ENCODE assay signal across 8 cellular contexts in genomic region chr15:39934415-39935044, GRCh38. TPM values are rescaled to one million over a fixed set of nuclear protein-coding genes. Genes with fewer than 3 reads are reported as not detected.
DNase-seq lines count a peak whose midpoint lies in the region; ATAC-seq and TF ChIP-seq lines count a peak whose summit lies in the region.

No MANE protein-coding gene starts in this region.

- CTCF ChIA-PET in OCI-LY7 (lab: Charles Lee; ENCODE audit: unreplicated experiment) = no interaction called here

- peak; percentile 8 for DNase-seq in activated CD4-positive, alpha-beta T cell treated with anti-CD3 and anti-CD28 coated beads for 48 hours
- no peak for DNase-seq in activated CD4-positive, alpha-beta T cell treated with anti-CD3 and anti-CD28 coated beads, Interleukin-2, amount 50 U/mL, for 4 hours
- no peak for DNase-seq in OCI-LY7 (ENCODE audit: low spot score)
- DNase-seq in choroid plexus epithelial cell (ENCODE audit: low read depth) = peak; percentile 40
- no peak for DNase-seq in lung (ENCODE audit: low spot score)
- no peak for DNase-seq in thyroid gland
- DNase-seq in NCI-H146 treated with DMSO at 0.1 percent for 48 hours (lab: John Stamatoyannopoulos, UW; ENCODE audit: unreplicated experiment) = no peak

- H3K79me2 ChIP-seq in OCI-LY7 (ENCODE audit: insufficient read depth, low read depth, low read length) = no peaks in the 10 kb centered on the region

- H3K4me2 ChIP-seq in OCI-LY7 (ENCODE audit: low read length) = peak overlapping the region; percentile 79

- TF ChIP-seq CTCF in OCI-LY7 (conservative IDR thresholded peaks at IDR 0.05; ENCODE audit: low read length) = no peak
- no peak for TF ChIP-seq CTCF in choroid plexus epithelial cell (conservative IDR thresholded peaks at IDR 0.05; ENCODE audit: low read depth, low read length)
- no peak for TF ChIP-seq CTCF in lung (IDR thresholded peaks at IDR 0.05; ENCODE audit: control extremely low read depth, extremely low read depth)
- no peak for TF ChIP-seq CTCF in thyroid gland (IDR thresholded peaks at IDR 0.05)

- H3K4me1 ChIP-seq in OCI-LY7 (ENCODE audit: insufficient read depth, low read length, poor library complexity, severe bottlenecking) = peaks cover 13% of the 10 kb centered on the region
- H3K4me1 ChIP-seq in lung (ENCODE audit: control insufficient read depth in 2 of 2, insufficient read depth in 2 of 2, low read length in 2 of 2) = peaks cover 3 to 15% of the 10 kb centered on the region in 2 donors
- peaks cover 14 to 36% of the 10 kb centered on the region in 2 donors for H3K4me1 ChIP-seq in thyroid gland

- POLR2A ChIA-PET in OCI-LY7 (lab: Charles Lee) = interaction anchor here (0.7 to 2.3 kb wide), 3 partner anchors 11 to 386 kb away, joined by 3 to 8 read pairs (median 4); no protein-coding TSS in a partner anchor

- intact Hi-C loops in OCI-LY7 (cut with micrococcal nuclease; ENCODE audit: unreplicated experiment) = loop anchor here (5.0 kb wide), 1 partner anchor 152 kb away; the partner anchor contains the start of gene FSIP1
- intact Hi-C loops in thyroid gland (cut with DNase I) = no loop called here

- peak overlapping the region; percentile 89 for H2AFZ ChIP-seq in OCI-LY7 (ENCODE audit: low read length)

- no peaks in the 10 kb centered on the region for H3K27me3 ChIP-seq in lung (ENCODE audit: control insufficient read depth, insufficient read depth)
- no peaks in the 10 kb centered on the region for H3K27me3 ChIP-seq in thyroid gland

- H3K9me3 ChIP-seq in OCI-LY7 (ENCODE audit: low read length) = no peaks in the 10 kb centered on the region
- no peaks in the 10 kb centered on the region for H3K9me3 ChIP-seq in lung (ENCODE audit: control insufficient read depth in 2 of 2, insufficient read depth in 1 of 2, low read length in 1 of 2)
- H3K9me3 ChIP-seq in thyroid gland = no peaks in the 10 kb centered on the region

- TF ChIP-seq POLR2A in thyroid gland (IDR thresholded peaks at IDR 0.05) = no peak

- no peak for ATAC-seq in lung (ENCODE audit: insufficient read depth, low FRiP score)
- ATAC-seq in HG02870 (IDR thresholded peaks at IDR 0.05; ENCODE audit: unreplicated experiment) = no peak

- H3K27ac ChIP-seq in OCI-LY7 (ENCODE audit: low read depth, low read length, poor library complexity, severe bottlenecking) (no peak overlapping the region), lung (ENCODE audit: low read depth in 1 of 2, low read length in 1 of 2) (peak overlapping the region; percentile 95 to 96), thyroid gland (peak overlapping the region; percentile 69 to 92 (median 91))

- no peaks in the 10 kb centered on the region for H3K9me2 ChIP-seq in OCI-LY7 (ENCODE audit: insufficient read depth, low read length)

- H3K36me3 ChIP-seq in OCI-LY7 (ENCODE audit: insufficient read depth, low read length) (no peaks in the 10 kb centered on the region), lung (ENCODE audit: control insufficient read depth in 2 of 2, insufficient read depth in 2 of 2, low read length in 2 of 2) (peaks cover 0 to 2% of the 10 kb centered on the region in 2 donors), thyroid gland (no peaks in the 10 kb centered on the region)

- TSS peak; percentile 66 for BruUV-seq in OCI-LY7 (replicated peaks; lab: Mats Ljungman, UMichigan)

- H3K4me3 ChIP-seq in OCI-LY7 (ENCODE audit: low read depth, low read length, poor library complexity, severe bottlenecking) = peak overlapping the region; percentile 72
- H3K4me3 ChIP-seq in choroid plexus epithelial cell (ENCODE audit: low read depth, low read length) = peak overlapping the region; percentile 81
- H3K4me3 ChIP-seq in lung = peak overlapping the region; percentile 78
- peak overlapping the region; percentile 52 to 76 (median 71) for H3K4me3 ChIP-seq in thyroid gland (replicated peaks in 1 of 3)

- no peaks in the 10 kb centered on the region for H4K20me1 ChIP-seq in OCI-LY7 (ENCODE audit: insufficient read depth, low read length)

- WGBS in lung, 2 donors = 8 to 10% methylated on average over 11 of the region's 11 CpGs
- 17 to 22% methylated on average over 11 of the region's 11 CpGs for WGBS in thyroid gland, 2 donors

RNA-seq across cellular contexts. Expression of gene EIF2AK4, which starts 0.6 kb away (rescaled TPM):
- 6.1 and 10.5 TPM in 2 replicates for total RNA-seq in OCI-LY7 (2014; rRNA removed; shearing (Covaris generic))
- total RNA-seq in OCI-LY7 (2022) (10.7 and 14.1 TPM in 2 replicates), lung (10 to 100 TPM; 35.8 to 45.2 TPM), thyroid gland (10 to 100 TPM; 50.9 to 71.2 (median 62.2) TPM)
- 10 to 100 TPM; 19.2 to 92.6 TPM for polyA plus RNA-seq in lung

RNA-seq across cellular contexts. Expression of gene GPR176, which starts 14.5 kb away (rescaled TPM):
- 0.57 TPM in 1 of 2 replicates, not detected in the other for total RNA-seq in OCI-LY7 (2014; rRNA removed; shearing (Covaris generic))
- not detected in 2 replicates for total RNA-seq in OCI-LY7 (2022)
- total RNA-seq in lung = 1 to 10 TPM; 5.9 to 9.0 TPM
- 1 to 10 TPM; 1.7 to 7.3 TPM for polyA plus RNA-seq in lung
- total RNA-seq in thyroid gland = 10 to 100 TPM in 1 of 4 donors, 1 to 10 TPM in 3; 4.3 to 15.0 (median 7.9) TPM

Comparison
In these comparisons a context has a peak if more than half of its experiments do, and no peak if none do; other contexts are left out.
1. DNase-seq: peak in activated CD4-positive, alpha-beta T cell treated with anti-CD3 and anti-CD28 coated beads for 48 hours (single experiment) and choroid plexus epithelial cell (single experiment); none in activated CD4-positive, alpha-beta T cell treated with anti-CD3 and anti-CD28 coated beads, Interleukin-2, amount 50 U/mL, for 4 hours (0 of 2), OCI-LY7 (single experiment), lung (single experiment), thyroid gland (0 of 2) and NCI-H146 treated with DMSO at 0.1 percent for 48 hours (single experiment).
2. Peak in every context shown above with its lines, with median percentiles within 50 percentile points of each other: H3K4me3 ChIP-seq.